1 cellular context compared by ENCODE assay signal in genomic region chr13:101144808-101145419, GRCh38.
TF ChIP-seq lines count a peak whose summit lies in the region.

No MANE protein-coding gene starts in this region.

TF ChIP-seq in Ishikawa, 13 proteins besides CTCF, POLR2A, EP300 and RAD21 (continued from another document):
- no peak for TF ChIP-seq REST (IDR thresholded peaks at IDR 0.05; ENCODE audit: low read depth)
- TF ChIP-seq YY1 (IDR thresholded peaks at IDR 0.05; ENCODE audit: low read depth) = no peak
- no peak for TF ChIP-seq ZBTB7A (IDR thresholded peaks at IDR 0.05; ENCODE audit: low read depth)
- TF ChIP-seq USF1 (IDR thresholded peaks at IDR 0.05) = no peak
- TF ChIP-seq CREB1 (IDR thresholded peaks at IDR 0.05; ENCODE audit: low read depth) = no peak
- TF ChIP-seq TCF12 (IDR thresholded peaks at IDR 0.05; ENCODE audit: low read depth) = no peak
- TF ChIP-seq TEAD4 (IDR thresholded peaks at IDR 0.05) = no peak
- TF ChIP-seq CEBPB (IDR thresholded peaks at IDR 0.05) = no peak
- TF ChIP-seq NFIC (IDR thresholded peaks at IDR 0.05) = no peak
- no peak for TF ChIP-seq TAF1 (IDR thresholded peaks at IDR 0.05; ENCODE audit: low read depth)
- TF ChIP-seq MAX (IDR thresholded peaks at IDR 0.05) = no peak
TF ChIP-seq in Ishikawa: peak in this region for 0.
